Comparison of ENCODE assay signal across 15 cellular contexts in genomic region chr21:14987370-14988170, GRCh38.
"Had no signal": no experiment of that assay in that cellular context is flagged by ENCODE, and none has a peak within 500 bp of the region (broad histone marks: within the 10 kb centered on the region; RNA-seq: fewer than 3 reads in every experiment).

No MANE protein-coding gene starts in this region.

- H3K27ac Mint-ChIP-seq: activated CD4-positive, alpha-beta memory T cell treated with anti-CD3 and anti-CD28 coated beads, Interleukin-2, amount 10 ng/mL, durations not matched to agents 7 days and 5 days; activated naive CD4-positive, alpha-beta T cell treated with anti-CD3 and anti-CD28 coated beads, Interleukin-2, amount 50 U/mL, for 72 hours; memory B cell; stimulated activated effector memory CD8-positive, alpha-beta T cell treated with anti-CD3 and anti-CD28 coated beads, Interleukin-12 subunit alpha, Interleukin-12 subunit beta, amount 100 ng/mL, for 72 hours had no signal

- ATAC-seq: activated naive CD4-positive, alpha-beta T cell treated with anti-CD3 and anti-CD28 coated beads, Interleukin-2, amount 50 U/mL, for 72 hours; activated T-cell treated with anti-CD3 and anti-CD28 coated beads, Interleukin-2, amount 50 U/mL, for 4 hours; body of pancreas; left lung; stimulated activated effector memory CD8-positive, alpha-beta T cell treated with anti-CD3 and anti-CD28 coated beads, Interleukin-12 subunit alpha, Interleukin-12 subunit beta, amount 100 ng/mL, for 72 hours had no signal

- H3K27ac ChIP-seq: colonic mucosa, left lung, WERI-Rb-1 had no signal

- H3K4me1 ChIP-seq: colonic mucosa, left lung had no signal

- H3K9me3 ChIP-seq: body of pancreas, colonic mucosa, left lung, SK-N-SH had no signal

- H3K36me3 Mint-ChIP-seq: stimulated activated effector memory CD8-positive, alpha-beta T cell treated with anti-CD3 and anti-CD28 coated beads, Interleukin-12 subunit alpha, Interleukin-12 subunit beta, amount 100 ng/mL, for 72 hours had no signal

- DNase-seq: activated CD4-positive, alpha-beta memory T cell treated with anti-CD3 and anti-CD28 coated beads, Interleukin-2, amount 10 ng/mL, durations not matched to agents 7 days and 5 days; activated CD4-positive, alpha-beta T cell treated with anti-CD3 and anti-CD28 coated beads for 4 hours; activated effector memory CD4-positive, alpha-beta T cell treated with anti-CD3 and anti-CD28 coated beads, Interleukin-2, amount 50 U/mL, for 16 hours; activated T-cell treated with anti-CD3 and anti-CD28 coated beads, Interleukin-2, amount 50 U/mL, for 4 hours; amniotic stem cell; body of pancreas; caudate nucleus; colonic mucosa; foreskin fibroblast; left lung; SK-N-SH; WERI-Rb-1 had no signal

- H3K4me1 Mint-ChIP-seq: activated CD4-positive, alpha-beta memory T cell treated with anti-CD3 and anti-CD28 coated beads, Interleukin-2, amount 10 ng/mL, durations not matched to agents 7 days and 5 days had no signal

- H3K36me3 ChIP-seq: colonic mucosa, WERI-Rb-1 had no signal

- H3K9me3 Mint-ChIP-seq: activated CD4-positive, alpha-beta memory T cell treated with anti-CD3 and anti-CD28 coated beads, Interleukin-2, amount 10 ng/mL, durations not matched to agents 7 days and 5 days; activated naive CD4-positive, alpha-beta T cell treated with anti-CD3 and anti-CD28 coated beads, Interleukin-2, amount 50 U/mL, for 72 hours; activated T-cell treated with anti-CD3 and anti-CD28 coated beads, Interleukin-2, amount 50 U/mL, for 4 hours; memory B cell; stimulated activated effector memory CD8-positive, alpha-beta T cell treated with anti-CD3 and anti-CD28 coated beads, Interleukin-12 subunit alpha, Interleukin-12 subunit beta, amount 100 ng/mL, for 72 hours had no signal

- H3K27me3 ChIP-seq: body of pancreas, colonic mucosa, left lung had no signal

- H3K4me3 Mint-ChIP-seq: activated CD4-positive, alpha-beta memory T cell treated with anti-CD3 and anti-CD28 coated beads, Interleukin-2, amount 10 ng/mL, durations not matched to agents 7 days and 5 days; activated T-cell treated with anti-CD3 and anti-CD28 coated beads, Interleukin-2, amount 50 U/mL, for 4 hours; memory B cell; stimulated activated effector memory CD8-positive, alpha-beta T cell treated with anti-CD3 and anti-CD28 coated beads, Interleukin-12 subunit alpha, Interleukin-12 subunit beta, amount 100 ng/mL, for 72 hours had no signal

- H3K27me3 Mint-ChIP-seq: activated CD4-positive, alpha-beta memory T cell treated with anti-CD3 and anti-CD28 coated beads, Interleukin-2, amount 10 ng/mL, durations not matched to agents 7 days and 5 days; memory B cell had no signal

- H3K4me3 ChIP-seq: body of pancreas, colonic mucosa, left lung had no signal
